13 cellular contexts compared by ENCODE assay signal in the genomic region with DNA sequence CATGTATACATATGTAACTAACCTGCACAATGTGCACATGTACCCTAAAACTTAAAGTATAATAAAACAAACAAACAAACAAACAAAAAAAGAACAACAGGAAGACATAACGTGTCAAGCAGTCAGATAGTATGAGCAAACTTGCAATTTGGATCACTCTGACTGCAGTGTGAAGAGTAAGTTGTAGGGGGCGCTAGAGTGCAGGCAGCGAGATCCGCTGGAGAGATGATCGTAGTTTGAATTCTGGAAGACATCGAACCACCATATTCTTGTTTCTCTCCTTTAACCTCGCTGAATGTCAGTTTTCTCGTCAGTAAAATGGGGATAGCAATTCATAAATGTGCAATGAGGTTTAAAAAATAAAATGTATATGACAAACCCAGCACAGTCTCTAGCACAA.
DNase-seq lines count a peak whose midpoint lies in the region; ATAC-seq and TF ChIP-seq lines count a peak whose summit lies in the region.
"Had no signal": no experiment of that assay in that cellular context is flagged by ENCODE, and none has a peak within 500 bp of the region (broad histone marks: within the 10 kb centered on the region; RNA-seq: fewer than 3 reads in every experiment).

No MANE protein-coding gene starts in this region.

- no peaks in the 10 kb centered on the region for H3K4me1 ChIP-seq in NT2/D1 (ENCODE audit: insufficient read depth, insufficient read length)
- H3K4me1 ChIP-seq in vagina, result no peaks in the 10 kb centered on the region
- H3K4me1 ChIP-seq: spleen had no signal

- H3K27ac ChIP-seq in 22Rv1 (no peak overlapping the region), vagina (no peak overlapping the region)
- H3K27ac ChIP-seq: SK-N-MC, spleen had no signal

- intact Hi-C loops in vagina (cut with DNase I), result no loop called here

- H3K9me3 ChIP-seq in NT2/D1 (ENCODE audit: insufficient read depth, low read length) (no peaks in the 10 kb centered on the region; the same call in 1 of the 2 replicates), vagina (no peaks in the 10 kb centered on the region)
- H3K9me3 ChIP-seq: spleen had no signal

- no peaks in the 10 kb centered on the region for H3K27me3 ChIP-seq in NT2/D1 (ENCODE audit: insufficient read depth, insufficient read length)
- H3K27me3 ChIP-seq in vagina, result no peaks in the 10 kb centered on the region
- H3K27me3 ChIP-seq: spleen had no signal

- H3K4me3 ChIP-seq in NT2/D1 (ENCODE audit: insufficient read length, low read depth) (no peak overlapping the region), vagina (no peak overlapping the region)
- H3K4me3 ChIP-seq: SK-N-MC, spleen had no signal

- no peaks in the 10 kb centered on the region for H3K36me3 ChIP-seq in NT2/D1 (ENCODE audit: insufficient read depth, insufficient read length, low read length)
- no peaks in the 10 kb centered on the region for H3K36me3 ChIP-seq in vagina
- H3K36me3 ChIP-seq: spleen had no signal

- TF ChIP-seq CTCF in 22Rv1 (IDR thresholded peaks at IDR 0.05), result peak; percentile 87
- TF ChIP-seq CTCF in GM10266 (IDR thresholded peaks at IDR 0.05; ENCODE audit: control insufficient read depth, insufficient read depth, low read depth, missing control alignments), result peak; percentile 18
- TF ChIP-seq CTCF in vagina (IDR thresholded peaks at IDR 0.05), result no peak

- TF ChIP-seq POLR2A in erythroblast (IDR thresholded peaks at IDR 0.05; ENCODE audit: low read length), result no peak
- no peak for TF ChIP-seq POLR2A in vagina (IDR thresholded peaks at IDR 0.05)

- no peak overlapping the region for H3K9ac ChIP-seq in NT2/D1 (ENCODE audit: insufficient read length, low read depth)

- DNase-seq in GM10266 (ENCODE audit: extremely low spot score) (no peak), NT2/D1 (ENCODE audit: low read depth, low spot score) (peak; percentile 32), erythroblast (lab: John Stamatoyannopoulos, UW) (peak; percentile 4 to 15), vagina (ENCODE audit: extremely low spot score in 2 of 2) (no peak), NCI-H2196 treated with DMSO at 0.1 percent for 48 hours (lab: John Stamatoyannopoulos, UW; ENCODE audit: unreplicated experiment) (no peak)
- DNase-seq in stimulated activated CD4-positive, alpha-beta T cell treated with anti-CD3 and anti-CD28 coated beads, Interleukin-2, amount 100 ng/mL, for 24 hours, result no peak
- DNase-seq: activated naive CD8-positive, alpha-beta T cell treated with anti-CD3 and anti-CD28 coated beads, Interleukin-2, amount 10 ng/mL, durations not matched to agents 7 days and 5 days; CD4-positive, alpha-beta memory T cell; effector memory CD4-positive, alpha-beta T cell; spleen had no signal

- no peak for ATAC-seq in GM21360 (IDR thresholded peaks at IDR 0.05; ENCODE audit: unreplicated experiment)

Comparison
In these comparisons a context has a peak if more than half of its experiments do, and no peak if none do; other contexts are left out.
1. CTCF ChIP-seq: peak in 22Rv1 (single experiment) and GM10266 (single experiment); none in vagina (0 of 3).
2. DNase-seq: peak in NT2/D1 (single experiment) and erythroblast (2 of 2); none in GM10266 (single experiment), stimulated activated CD4-positive, alpha-beta T cell treated with anti-CD3 and anti-CD28 coated beads, Interleukin-2, amount 100 ng/mL, for 24 hours (0 of 2), vagina (0 of 2) and NCI-H2196 treated with DMSO at 0.1 percent for 48 hours (single experiment).